26 cellular contexts compared by ENCODE assay signal in genomic region chr9:37395663-37396062, GRCh38. TPM values are rescaled to one million over a fixed set of nuclear protein-coding genes. Genes with fewer than 3 reads are reported as not detected.
DNase-seq lines count a peak whose midpoint lies in the region; ATAC-seq and TF ChIP-seq lines count a peak whose summit lies in the region.
"Had no signal": no experiment of that assay in that cellular context is flagged by ENCODE, and none has a peak within 500 bp of the region (broad histone marks: within the 10 kb centered on the region; RNA-seq: fewer than 3 reads in every experiment).

No MANE protein-coding gene starts in this region.

- peaks cover 3% of the 10 kb centered on the region; the same call in 1 of the 2 replicates for H3K4me1 ChIP-seq in Panc1 (ENCODE audit: control insufficient read depth, insufficient read depth, low read length)
- H3K4me1 ChIP-seq in PC-9 (replicated peaks; ENCODE audit: insufficient read depth) = no peaks in the 10 kb centered on the region
- H3K4me1 ChIP-seq: A549, Caco-2, HAP-1, SJCRH30 had no signal

- H3K27me3 Mint-ChIP-seq in glutamatergic neuron (ENCODE audit: unreplicated experiment) = peaks cover 7% of the 10 kb centered on the region
- no peaks in the 10 kb centered on the region for H3K27me3 Mint-ChIP-seq in stimulated activated naive B cell treated with anti-CD40 and anti-IgM and Interleukin-4, amounts not matched to agents 10 μg/mL and 1 μg/mL and 100 μg/mL, for 72 hours
- H3K27me3 Mint-ChIP-seq: T-cell had no signal

- H3K36me3 ChIP-seq in Panc1 (ENCODE audit: control insufficient read depth, insufficient read depth, low read length) = no peaks in the 10 kb centered on the region
- H3K36me3 ChIP-seq in PC-9 (ENCODE audit: low read depth) = no peaks in the 10 kb centered on the region
- H3K36me3 ChIP-seq: HAP-1, MG63, SJCRH30 had no signal

- H3K9me3 Mint-ChIP-seq in glutamatergic neuron (ENCODE audit: unreplicated experiment) = peaks cover 14% of the 10 kb centered on the region
- peaks cover 0 to 1% of the 10 kb centered on the region in 2 donors for H3K9me3 Mint-ChIP-seq in stimulated activated naive B cell treated with anti-CD40 and anti-IgM and Interleukin-4, amounts not matched to agents 10 μg/mL and 1 μg/mL and 100 μg/mL, for 72 hours
- H3K9me3 Mint-ChIP-seq: CD4-positive, alpha-beta memory T cell; GM23338; HFFc6; T-cell had no signal

- no peaks in the 10 kb centered on the region for H3K36me3 Mint-ChIP-seq in glutamatergic neuron (ENCODE audit: unreplicated experiment)
- peaks cover 6 to 14% of the 10 kb centered on the region in 2 donors for H3K36me3 Mint-ChIP-seq in stimulated activated naive B cell treated with anti-CD40 and anti-IgM and Interleukin-4, amounts not matched to agents 10 μg/mL and 1 μg/mL and 100 μg/mL, for 72 hours
- H3K36me3 Mint-ChIP-seq: CD4-positive, alpha-beta memory T cell; T-cell had no signal

- H3K4me1 Mint-ChIP-seq in glutamatergic neuron (ENCODE audit: low read depth, unreplicated experiment) = peaks cover 20% of the 10 kb centered on the region
- H3K4me1 Mint-ChIP-seq in stimulated activated naive B cell treated with anti-CD40 and anti-IgM and Interleukin-4, amounts not matched to agents 10 μg/mL and 1 μg/mL and 100 μg/mL, for 72 hours = peaks cover 39 to 67% of the 10 kb centered on the region in 2 donors
- H3K4me1 Mint-ChIP-seq: CD4-positive, alpha-beta memory T cell had no signal

- peak; percentile 72 for DNase-seq in NCI-H146 (lab: John Stamatoyannopoulos, UW)
- DNase-seq in Panc1 (ENCODE audit: low read depth, low spot score) = no peak
- no peak for DNase-seq in glutamatergic neuron
- no peak for DNase-seq in stimulated activated naive B cell treated with anti-CD40 and anti-IgM and Interleukin-4, amounts not matched to agents 10 μg/mL and 1 μg/mL and 100 μg/mL, for 72 hours
- DNase-seq in PC-9 = no peak
- no peak for DNase-seq in activated CD4-positive, alpha-beta T cell treated with anti-CD3 and anti-CD28 coated beads, Interleukin-2, amount 50 U/mL, for 4 hours
- DNase-seq in coronary artery (ENCODE audit: low spot score) = no peak
- DNase-seq: C1 segment of cervical spinal cord; Caco-2; CD4-positive, alpha-beta memory T cell; EL; GDM1; HFFc6; KG1; MG63; NCI-H1105 treated with DMSO at 0.1 percent for 48 hours; NCI-H1694; NCI-H2029 treated with DMSO at 0.1 percent for 48 hours; NCI-H446 treated with DMSO at 0.1 percent for 48 hours; NCI-H526 treated with DMSO at 0.1 percent for 48 hours; SJCRH30; T-cell had no signal

- TF ChIP-seq CTCF in Panc1 (IDR thresholded peaks at IDR 0.05) (no peak), glutamatergic neuron (IDR thresholded peaks at IDR 0.05; ENCODE audit: partially characterized antibody, unreplicated experiment) (no peak), PC-9 (conservative IDR thresholded peaks at IDR 0.05) (no peak), coronary artery (IDR thresholded peaks at IDR 0.05) (no peak)

- H3K27me3 ChIP-seq in Panc1 (ENCODE audit: control insufficient read depth, insufficient read depth, low read length) = no peaks in the 10 kb centered on the region; the same call in 1 of the 2 replicates
- H3K27me3 ChIP-seq in PC-9 (ENCODE audit: insufficient read depth, low read depth) = no peaks in the 10 kb centered on the region
- H3K27me3 ChIP-seq: MG63, SJCRH30 had no signal

- no peaks in the 10 kb centered on the region for H3K9me2 ChIP-seq in PC-9 (ENCODE audit: insufficient read depth)

- CTCF ChIA-PET in Panc1 (lab: Charles Lee) = interaction anchor here (0.7 kb wide), 1 partner anchor 529 kb away, joined by 12 read pairs; no protein-coding TSS in a partner anchor
- CTCF ChIA-PET in PC-9 (lab: Charles Lee) = no interaction called here

- no peak overlapping the region for H3K27ac ChIP-seq in Panc1 (ENCODE audit: low read length)
- H3K27ac ChIP-seq in PC-9 = no peak overlapping the region
- H3K27ac ChIP-seq in coronary artery = no peak overlapping the region
- H3K27ac ChIP-seq: A549, SJCRH30 had no signal

- H3K4me3 Mint-ChIP-seq in glutamatergic neuron (ENCODE audit: unreplicated experiment) = peak overlapping the region; percentile 66
- H3K4me3 Mint-ChIP-seq in stimulated activated naive B cell treated with anti-CD40 and anti-IgM and Interleukin-4, amounts not matched to agents 10 μg/mL and 1 μg/mL and 100 μg/mL, for 72 hours = no peak overlapping the region
- H3K4me3 Mint-ChIP-seq: CD4-positive, alpha-beta memory T cell; GM23338; HFFc6; T-cell had no signal

- H3K79me2 ChIP-seq in PC-9 (ENCODE audit: low read depth) = no peaks in the 10 kb centered on the region

- no peak overlapping the region for H3K4me2 ChIP-seq in PC-9
- H3K4me2 ChIP-seq: A549, GM23338 had no signal

- in situ Hi-C loops in Panc1 (cut with HindIII; ENCODE audit: low pct_unique_long_range_greater_than_20kb, low sequenced_read_pairs) = no loop called here

- no peaks in the 10 kb centered on the region for H3K9me3 ChIP-seq in Panc1 (ENCODE audit: control insufficient read depth, insufficient read depth, low read depth, low read length)
- H3K9me3 ChIP-seq in PC-9 (ENCODE audit: insufficient read depth, low read depth) = no peaks in the 10 kb centered on the region
- H3K9me3 ChIP-seq: A549, Caco-2, HAP-1, MG63, SJCRH30 had no signal

- intact Hi-C loops in Panc1 (cut with micrococcal nuclease; ENCODE audit: unreplicated experiment) (loop anchor here (10.0 kb wide), 1 partner anchor 521 kb away; no protein-coding TSS in a partner anchor), PC-9 (cut with micrococcal nuclease; ENCODE audit: unreplicated experiment) (no loop called here)

- H2AFZ ChIP-seq in PC-9 = no peak overlapping the region

- no peaks in the 10 kb centered on the region for H3F3A ChIP-seq in PC-9 (ENCODE audit: insufficient read depth, low read depth)

- 0 out of 2 replicates have a peak, but pooled peaks have one; percentile 17 for ATAC-seq in Panc1
- ATAC-seq in stimulated activated naive B cell treated with anti-CD40 and anti-IgM and Interleukin-4, amounts not matched to agents 10 μg/mL and 1 μg/mL and 100 μg/mL, for 72 hours (replicated peaks) = no peak
- ATAC-seq: Right ventricle myocardium inferior, T-cell had no signal

- POLR2A ChIA-PET in Panc1 (lab: Charles Lee) = no interaction called here
- POLR2A ChIA-PET in PC-9 (lab: Charles Lee; ENCODE audit: unreplicated experiment) = no interaction called here

- H4K20me1 ChIP-seq in PC-9 (ENCODE audit: insufficient read depth) = no peaks in the 10 kb centered on the region

- BruUV-seq in Panc1 (replicated peaks; lab: Mats Ljungman, UMichigan) (no TSS peak), PC-9 (replicated peaks; lab: Mats Ljungman, UMichigan) (no TSS peak)

- no peak overlapping the region for H3K4me3 ChIP-seq in Panc1 (ENCODE audit: low read depth in 2 of 2, low read length in 2 of 2)
- no peak overlapping the region for H3K4me3 ChIP-seq in PC-9
- H3K4me3 ChIP-seq in coronary artery = no peak overlapping the region
- H3K4me3 ChIP-seq: A549, GM23338, HAP-1, MG63, SJCRH30 had no signal

- peak overlapping the region; percentile 95 for H3K27ac Mint-ChIP-seq in glutamatergic neuron (ENCODE audit: unreplicated experiment)
- peak overlapping the region; percentile 90 for H3K27ac Mint-ChIP-seq in stimulated activated naive B cell treated with anti-CD40 and anti-IgM and Interleukin-4, amounts not matched to agents 10 μg/mL and 1 μg/mL and 100 μg/mL, for 72 hours
- H3K27ac Mint-ChIP-seq: GM23338, HFFc6, T-cell had no signal

RNA-seq across cellular contexts. Expression of gene GRHPR, which starts 26.8 kb away (rescaled TPM):
- total RNA-seq in Panc1 (2021; ENCODE audit: unreplicated experiment) (238 TPM), glutamatergic neuron (ENCODE audit: unreplicated experiment) (78.1 TPM), PC-9 (2021) (77.2 and 85.4 TPM in 2 replicates)
- 439 TPM for polyA plus RNA-seq in Panc1 (2012; ENCODE audit: insufficient read length)
